Comparison of ENCODE assay signal across 8 cellular contexts in genomic region chr14:92563359-92563758, GRCh38. TPM values are rescaled to one million over a fixed set of nuclear protein-coding genes. Genes with fewer than 3 reads are reported as not detected.
A peak's percentile ranks its signal among the peaks of the same experiment; 100 is the strongest.
DNase-seq lines count a peak whose midpoint lies in the region; ATAC-seq lines count a peak whose summit lies in the region.

No MANE protein-coding gene starts in this region.

- ATAC-seq in GM18870 (IDR thresholded peaks at IDR 0.05; ENCODE audit: unreplicated experiment) (peak; percentile 85), HG02852 (IDR thresholded peaks at IDR 0.05; ENCODE audit: unreplicated experiment) (peak; percentile 98), HG02840 (IDR thresholded peaks at IDR 0.05; ENCODE audit: low FRiP score, unreplicated experiment) (no peak)

- peak; percentile 36 for DNase-seq in SIG-M5 treated with dmso at 0.1 percent for 504 hours (lab: John Stamatoyannopoulos, UW; ENCODE audit: unreplicated experiment)
- peak; percentile 82 for DNase-seq in medulla oblongata (ENCODE audit: extremely low spot score)
- DNase-seq in NCI-H2029 (lab: John Stamatoyannopoulos, UW): no peak
- no peak for DNase-seq in NCI-H1930 (lab: John Stamatoyannopoulos, UW)
- no peak for DNase-seq in HT-29 (ENCODE audit: low spot score)

RNA-seq across cellular contexts. Expression of gene RIN3, which starts 49.8 kb away (rescaled TPM):
- not detected in 2 replicates for total RNA-seq in HT-29 (2014; rRNA removed; shearing (Covaris generic))

Comparison
In these comparisons a context has a peak if more than half of its experiments do, and no peak if none do; other contexts are left out.
1. DNase-seq: peak in SIG-M5 treated with dmso at 0.1 percent for 504 hours (single experiment) and medulla oblongata (single experiment); none in NCI-H2029 (single experiment), NCI-H1930 (0 of 2) and HT-29 (single experiment).